ENCODE assay signal across 3 cellular contexts in the genomic region with DNA sequence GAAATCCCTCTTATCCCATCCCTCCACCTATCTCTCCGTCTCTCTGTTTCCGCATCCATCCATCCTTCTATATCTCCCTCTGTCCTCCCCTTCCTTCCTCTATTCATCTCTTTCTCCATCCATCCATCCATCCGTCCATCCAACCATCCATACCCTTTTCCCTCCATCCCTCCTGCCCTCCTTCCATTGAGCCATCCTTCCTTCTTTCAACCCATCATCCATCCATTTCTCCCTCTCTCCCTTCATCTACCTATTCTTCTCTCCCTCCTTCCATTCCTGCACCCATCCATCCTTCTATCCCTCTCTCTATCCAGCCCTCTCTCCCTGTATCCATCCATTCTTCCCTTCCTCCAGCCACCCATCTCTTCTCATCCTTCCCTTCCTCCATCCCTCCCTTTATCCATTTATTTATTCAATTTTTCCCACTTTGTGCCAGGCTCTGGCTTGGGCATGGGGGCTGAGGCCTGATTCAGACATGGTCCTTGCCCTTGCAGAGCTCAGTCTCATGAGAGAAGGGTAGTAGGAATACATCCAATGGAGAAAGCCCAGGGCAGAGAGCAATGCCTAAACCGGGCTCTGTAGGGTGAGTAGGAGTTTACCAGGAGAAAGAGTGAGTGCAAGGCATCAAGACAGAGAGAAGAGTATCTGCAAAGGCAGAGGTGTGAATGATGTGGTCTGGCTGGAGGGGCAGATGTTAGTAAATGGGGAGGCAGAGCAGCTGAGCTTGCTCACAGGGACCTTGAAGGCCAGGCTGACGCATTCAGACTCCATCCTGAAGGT.
TF ChIP-seq lines count a peak whose summit lies in the region.

No MANE protein-coding gene starts in this region.

TF ChIP-seq in SK-N-SH treated with all-trans-retinoic acid at 6 μM for 48 hours, 23 proteins besides CTCF, POLR2A, EP300 and RAD21:
- TF ChIP-seq BACH2 (CRISPR knock-in tag; IDR thresholded peaks at IDR 0.05; ENCODE audit: borderline replicate concordance) (no peak), ZFP3 (CRISPR knock-in tag; IDR thresholded peaks at IDR 0.05) (peak; percentile 90)

TF ChIP-seq in SK-N-SH, 30 proteins besides CTCF, POLR2A, EP300 and RAD21:
- no peak for TF ChIP-seq TEAD4 (IDR thresholded peaks at IDR 0.05; ENCODE audit: borderline replicate concordance, insufficient read depth)
- TF ChIP-seq MEF2A (IDR thresholded peaks at IDR 0.05; ENCODE audit: borderline replicate concordance, low read depth) = no peak
- no peak for TF ChIP-seq SMC3 (IDR thresholded peaks at IDR 0.05; ENCODE audit: low read depth, low read length)
- TF ChIP-seq, protein P1, sequence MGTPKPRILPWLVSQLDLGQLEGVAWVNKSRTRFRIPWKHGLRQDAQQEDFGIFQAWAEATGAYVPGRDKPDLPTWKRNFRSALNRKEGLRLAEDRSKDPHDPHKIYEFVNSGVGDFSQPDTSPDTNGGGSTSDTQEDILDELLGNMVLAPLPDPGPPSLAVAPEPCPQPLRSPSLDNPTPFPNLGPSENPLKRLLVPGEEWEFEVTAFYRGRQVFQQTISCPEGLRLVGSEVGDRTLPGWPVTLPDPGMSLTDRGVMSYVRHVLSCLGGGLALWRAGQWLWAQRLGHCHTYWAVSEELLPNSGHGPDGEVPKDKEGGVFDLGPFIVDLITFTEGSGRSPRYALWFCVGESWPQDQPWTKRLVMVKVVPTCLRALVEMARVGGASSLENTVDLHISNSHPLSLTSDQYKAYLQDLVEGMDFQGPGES (IDR thresholded peaks at IDR 0.05; ENCODE audit: low read depth, low read length) = no peak
- TF ChIP-seq JUND (IDR thresholded peaks at IDR 0.05) = no peak
- TF ChIP-seq MXI1 (IDR thresholded peaks at IDR 0.05; ENCODE audit: low read depth, low read length) = no peak
- TF ChIP-seq RCOR1 (IDR thresholded peaks at IDR 0.05; ENCODE audit: low read length) = no peak
- no peak for TF ChIP-seq FOSL2 (IDR thresholded peaks at IDR 0.05; ENCODE audit: borderline replicate concordance, low read depth)
- TF ChIP-seq PBX3 (IDR thresholded peaks at IDR 0.05) = no peak

TF ChIP-seq in H1, 55 proteins besides CTCF, POLR2A, EP300 and RAD21:
- TF ChIP-seq ZNF274 (IDR thresholded peaks at IDR 0.05; ENCODE audit: borderline replicate concordance, extremely low read depth, low read length) (no peak), YY1 (IDR thresholded peaks at IDR 0.05; ENCODE audit: low read depth, low read length) (no peak), MAFK (IDR thresholded peaks at IDR 0.05; ENCODE audit: low read depth, low read length) (no peak), BCL11A (IDR thresholded peaks at IDR 0.05; ENCODE audit: low read depth in 2 of 2, low read length in 2 of 2) (no peak), EGR1 (IDR thresholded peaks at IDR 0.05; ENCODE audit: borderline replicate concordance, low read depth, low read length) (no peak), FOSL1 (IDR thresholded peaks at IDR 0.05; ENCODE audit: insufficient read depth, low read depth, low read length) (no peak), SRF (IDR thresholded peaks at IDR 0.05; ENCODE audit: low read depth, low read length) (no peak), SP2 (IDR thresholded peaks at IDR 0.05; ENCODE audit: low read length) (no peak)
